In genomic region chr1:14817223-14818170, GRCh38 we compare ENCODE assay signal across 1 cellular context.
TF ChIP-seq lines count a peak whose summit lies in the region.

No MANE protein-coding gene starts in this region.

TF ChIP-seq in K562, 482 proteins besides CTCF, POLR2A, EP300 and RAD21 (continued from another document and continues in another):
- TF ChIP-seq, protein P1, sequence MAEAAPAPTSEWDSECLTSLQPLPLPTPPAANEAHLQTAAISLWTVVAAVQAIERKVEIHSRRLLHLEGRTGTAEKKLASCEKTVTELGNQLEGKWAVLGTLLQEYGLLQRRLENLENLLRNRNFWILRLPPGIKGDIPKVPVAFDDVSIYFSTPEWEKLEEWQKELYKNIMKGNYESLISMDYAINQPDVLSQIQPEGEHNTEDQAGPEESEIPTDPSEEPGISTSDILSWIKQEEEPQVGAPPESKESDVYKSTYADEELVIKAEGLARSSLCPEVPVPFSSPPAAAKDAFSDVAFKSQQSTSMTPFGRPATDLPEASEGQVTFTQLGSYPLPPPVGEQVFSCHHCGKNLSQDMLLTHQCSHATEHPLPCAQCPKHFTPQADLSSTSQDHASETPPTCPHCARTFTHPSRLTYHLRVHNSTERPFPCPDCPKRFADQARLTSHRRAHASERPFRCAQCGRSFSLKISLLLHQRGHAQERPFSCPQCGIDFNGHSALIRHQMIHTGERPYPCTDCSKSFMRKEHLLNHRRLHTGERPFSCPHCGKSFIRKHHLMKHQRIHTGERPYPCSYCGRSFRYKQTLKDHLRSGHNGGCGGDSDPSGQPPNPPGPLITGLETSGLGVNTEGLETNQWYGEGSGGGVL (CRISPR knock-in tag; IDR thresholded peaks at IDR 0.05), result no peak
- TF ChIP-seq COPS2 (conservative IDR thresholded peaks at IDR 0.05) (no peak), GABPB1 (CRISPR knock-in tag; IDR thresholded peaks at IDR 0.05) (no peak), ESRRA (IDR thresholded peaks at IDR 0.05; ENCODE audit: borderline replicate concordance, low read depth) (peak; percentile 92; the same call in 1 of the 2 replicates), ARID2 (IDR thresholded peaks at IDR 0.05) (no peak), CTBP1 (IDR thresholded peaks at IDR 0.05; ENCODE audit: borderline replicate concordance) (peak; percentile 60; the same call in 1 of the 2 replicates), ZNF239 (CRISPR knock-in tag; IDR thresholded peaks at IDR 0.05) (no peak; the same call in 1 of the 2 replicates), RBM17 (IDR thresholded peaks at IDR 0.05; ENCODE audit: borderline replicate concordance, low read depth, low read length) (no peak), MEF2D (tag; conservative IDR thresholded peaks at IDR 0.05; ENCODE audit: low read depth) (peak; percentile 24; the same call in 1 of the 2 replicates), HIVEP1 (CRISPR knock-in tag; IDR thresholded peaks at IDR 0.05) (no peak), TOE1 (IDR thresholded peaks at IDR 0.05; ENCODE audit: borderline replicate concordance) (peak; percentile 56; the same call in 1 of the 2 replicates), TOE1 (CRISPR knock-in tag; IDR thresholded peaks at IDR 0.05; ENCODE audit: borderline replicate concordance, low read depth) (no peak), SMAD2 (IDR thresholded peaks at IDR 0.05; ENCODE audit: low read depth, low read length) (no peak), FOXJ3 (CRISPR knock-in tag; IDR thresholded peaks at IDR 0.05) (no peak), STAT5A (IDR thresholded peaks at IDR 0.05; ENCODE audit: borderline replicate concordance, low read length) (peak; percentile 65; the same call in 1 of the 2 replicates), ZNF57 (CRISPR knock-in tag; IDR thresholded peaks at IDR 0.05) (no peak), ZBTB2 (IDR thresholded peaks at IDR 0.05) (no peak), GATA2 (CRISPR knock-in tag; IDR thresholded peaks at IDR 0.05) (peak; percentile 63; the same call in 1 of the 2 replicates), KLF16 (IDR thresholded peaks at IDR 0.05) (peak; percentile 89), ETV6 (IDR thresholded peaks at IDR 0.05; ENCODE audit: borderline replicate concordance in 1 of 2, low read depth in 2 of 2, low read length in 1 of 2) (no peak), ETV6 (CRISPR knock-in tag; IDR thresholded peaks at IDR 0.05; ENCODE audit: borderline replicate concordance) (no peak), ZNF830 (CRISPR knock-in tag; IDR thresholded peaks at IDR 0.05) (no peak), HMG20A (CRISPR knock-in tag; conservative IDR thresholded peaks at IDR 0.05) (no peak; the same call in 1 of the 2 replicates), CREB3 (tag; conservative IDR thresholded peaks at IDR 0.05; ENCODE audit: low read depth) (no peak), NFATC3 (IDR thresholded peaks at IDR 0.05) (0 out of 2 replicates have a peak, but pooled peaks have one; percentile 65), PYGO2 (tag; IDR thresholded peaks at IDR 0.05) (peak; percentile 21; the same call in 1 of the 2 replicates), MTA2 (IDR thresholded peaks at IDR 0.05; ENCODE audit: low read depth) (peak; percentile 91), SRF (CRISPR knock-in tag; IDR thresholded peaks at IDR 0.05) (no peak), KDM2B (CRISPR knock-in tag; IDR thresholded peaks at IDR 0.05) (no peak), ATF2 (CRISPR knock-in tag; IDR thresholded peaks at IDR 0.05) (no peak), SIRT6 (IDR thresholded peaks at IDR 0.05; ENCODE audit: low read depth, low read length) (no peak), HBP1 (CRISPR knock-in tag; IDR thresholded peaks at IDR 0.05) (no peak), DPF2 (IDR thresholded peaks at IDR 0.05) (peak; percentile 92), DNMT1 (IDR thresholded peaks at IDR 0.05) (no peak), ZNF23 (CRISPR knock-in tag; IDR thresholded peaks at IDR 0.05) (no peak), CSDE1 (IDR thresholded peaks at IDR 0.05) (no peak), ZNF740 (CRISPR knock-in tag; IDR thresholded peaks at IDR 0.05) (no peak), ZNF740 (tag; IDR thresholded peaks at IDR 0.05) (no peak), ZNF224 (CRISPR knock-in tag; IDR thresholded peaks at IDR 0.05) (no peak), CREB1 (IDR thresholded peaks at IDR 0.05) (no peak), CREB1 (CRISPR knock-in tag; IDR thresholded peaks at IDR 0.05) (no peak), SMAD3 (CRISPR knock-in tag; conservative IDR thresholded peaks at IDR 0.05) (peak; percentile 44; the same call in 1 of the 2 replicates), ZNF589 (CRISPR knock-in tag; IDR thresholded peaks at IDR 0.05; ENCODE audit: low read depth) (no peak), ZNF146 (CRISPR knock-in tag; IDR thresholded peaks at IDR 0.05; ENCODE audit: unreplicated experiment) (no peak), BRF1 (IDR thresholded peaks at IDR 0.05; ENCODE audit: borderline replicate concordance, extremely low read depth, insufficient read length) (no peak), RAD51 (IDR thresholded peaks at IDR 0.05; ENCODE audit: borderline replicate concordance, low read depth) (no peak), RBM15 (IDR thresholded peaks at IDR 0.05; ENCODE audit: insufficient read depth, low read length) (no peak)
- TF ChIP-seq, protein P2, sequence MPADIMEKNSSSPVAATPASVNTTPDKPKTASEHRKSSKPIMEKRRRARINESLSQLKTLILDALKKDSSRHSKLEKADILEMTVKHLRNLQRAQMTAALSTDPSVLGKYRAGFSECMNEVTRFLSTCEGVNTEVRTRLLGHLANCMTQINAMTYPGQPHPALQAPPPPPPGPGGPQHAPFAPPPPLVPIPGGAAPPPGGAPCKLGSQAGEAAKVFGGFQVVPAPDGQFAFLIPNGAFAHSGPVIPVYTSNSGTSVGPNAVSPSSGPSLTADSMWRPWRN (IDR thresholded peaks at IDR 0.05; ENCODE audit: low read depth), result 0 out of 2 replicates have a peak, but pooled peaks have one; percentile 70
- TF ChIP-seq, protein P3, sequence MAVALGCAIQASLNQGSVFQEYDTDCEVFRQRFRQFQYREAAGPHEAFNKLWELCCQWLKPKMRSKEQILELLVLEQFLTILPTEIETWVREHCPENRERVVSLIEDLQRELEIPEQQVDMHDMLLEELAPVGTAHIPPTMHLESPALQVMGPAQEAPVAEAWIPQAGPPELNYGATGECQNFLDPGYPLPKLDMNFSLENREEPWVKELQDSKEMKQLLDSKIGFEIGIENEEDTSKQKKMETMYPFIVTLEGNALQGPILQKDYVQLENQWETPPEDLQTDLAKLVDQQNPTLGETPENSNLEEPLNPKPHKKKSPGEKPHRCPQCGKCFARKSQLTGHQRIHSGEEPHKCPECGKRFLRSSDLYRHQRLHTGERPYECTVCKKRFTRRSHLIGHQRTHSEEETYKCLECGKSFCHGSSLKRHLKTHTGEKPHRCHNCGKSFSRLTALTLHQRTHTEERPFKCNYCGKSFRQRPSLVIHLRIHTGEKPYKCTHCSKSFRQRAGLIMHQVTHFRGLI (CRISPR knock-in tag; IDR thresholded peaks at IDR 0.05), result peak; percentile 14; the same call in 1 of the 2 replicates
- TF ChIP-seq, protein P4, sequence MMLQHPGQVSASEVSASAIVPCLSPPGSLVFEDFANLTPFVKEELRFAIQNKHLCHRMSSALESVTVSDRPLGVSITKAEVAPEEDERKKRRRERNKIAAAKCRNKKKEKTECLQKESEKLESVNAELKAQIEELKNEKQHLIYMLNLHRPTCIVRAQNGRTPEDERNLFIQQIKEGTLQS (IDR thresholded peaks at IDR 0.05), result no peak
- TF ChIP-seq, protein P4 (CRISPR knock-in tag; conservative IDR thresholded peaks at IDR 0.05), result no peak
- TF ChIP-seq, protein P5, sequence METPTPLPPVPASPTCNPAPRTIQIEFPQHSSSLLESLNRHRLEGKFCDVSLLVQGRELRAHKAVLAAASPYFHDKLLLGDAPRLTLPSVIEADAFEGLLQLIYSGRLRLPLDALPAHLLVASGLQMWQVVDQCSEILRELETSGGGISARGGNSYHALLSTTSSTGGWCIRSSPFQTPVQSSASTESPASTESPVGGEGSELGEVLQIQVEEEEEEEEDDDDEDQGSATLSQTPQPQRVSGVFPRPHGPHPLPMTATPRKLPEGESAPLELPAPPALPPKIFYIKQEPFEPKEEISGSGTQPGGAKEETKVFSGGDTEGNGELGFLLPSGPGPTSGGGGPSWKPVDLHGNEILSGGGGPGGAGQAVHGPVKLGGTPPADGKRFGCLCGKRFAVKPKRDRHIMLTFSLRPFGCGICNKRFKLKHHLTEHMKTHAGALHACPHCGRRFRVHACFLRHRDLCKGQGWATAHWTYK (CRISPR knock-in tag; IDR thresholded peaks at IDR 0.05), result peak; percentile 77
